8 cellular contexts compared by ENCODE assay signal in the genomic region with DNA sequence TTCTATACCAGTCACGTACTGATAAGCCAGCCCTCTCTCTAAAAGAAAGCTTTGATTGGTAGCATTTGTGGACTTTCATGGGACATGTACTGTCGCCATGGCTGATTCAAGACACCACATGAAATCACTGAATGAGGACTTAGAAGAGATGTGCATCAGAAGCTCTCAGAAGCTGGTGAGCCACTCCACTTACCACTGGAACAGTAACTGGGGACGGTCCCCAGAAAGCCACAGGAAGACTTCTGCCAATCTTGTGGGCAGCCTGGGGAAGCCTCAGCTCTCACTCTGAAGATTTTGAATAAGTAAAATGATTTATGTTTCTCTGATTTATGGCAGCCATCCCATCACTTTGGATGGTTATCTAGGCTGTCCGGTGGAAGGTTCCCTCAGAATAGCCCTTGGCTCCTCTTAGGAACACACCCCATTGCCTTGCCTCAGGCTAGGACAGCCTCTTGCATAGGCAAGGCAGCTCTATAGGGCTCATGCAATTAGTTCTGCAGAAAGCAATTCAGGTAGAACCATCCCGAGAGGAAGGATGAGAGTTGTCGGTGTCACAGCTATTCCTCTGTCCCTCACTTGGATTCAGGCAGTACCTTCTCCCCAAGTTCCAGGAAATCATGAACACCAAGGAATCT. TPM values are rescaled to one million over a fixed set of nuclear protein-coding genes. Genes with fewer than 3 reads are reported as not detected.
DNase-seq lines count a peak whose midpoint lies in the region; ATAC-seq lines count a peak whose summit lies in the region.
"Had no signal": no experiment of that assay in that cellular context is flagged by ENCODE, and none has a peak within 500 bp of the region (broad histone marks: within the 10 kb centered on the region; RNA-seq: fewer than 3 reads in every experiment).

No MANE protein-coding gene starts in this region.

- in situ Hi-C loops in G401 (cut with HindIII; ENCODE audit: low sequenced_read_pairs), result no loop called here

- no peaks in the 10 kb centered on the region for H3K9me3 Mint-ChIP-seq in activated CD4-positive, alpha-beta memory T cell treated with anti-CD3 and anti-CD28 coated beads, Interleukin-2, amount 10 ng/mL, durations not matched to agents 7 days and 5 days

- no peak overlapping the region for H3K27ac Mint-ChIP-seq in activated CD4-positive, alpha-beta memory T cell treated with anti-CD3 and anti-CD28 coated beads, Interleukin-2, amount 10 ng/mL, durations not matched to agents 7 days and 5 days

- peak; percentile 84 for DNase-seq in activated CD4-positive, alpha-beta T cell treated with anti-CD3 and anti-CD28 coated beads for 48 hours
- no peak for DNase-seq in activated CD4-positive, alpha-beta T cell treated with anti-CD3 and anti-CD28 coated beads for 1 hour
- DNase-seq in activated CD4-positive, alpha-beta memory T cell treated with anti-CD3 and anti-CD28 coated beads, Interleukin-2, amount 10 ng/mL, durations not matched to agents 7 days and 5 days, result peak; percentile 76
- DNase-seq in stimulated activated CD8-positive, alpha-beta memory T cell treated with anti-CD3 and anti-CD28 coated beads, Interleukin-2, amount 100 ng/mL, for 48 hours (ENCODE audit: low read depth in 2 of 2), result peak; percentile 47 to 57
- DNase-seq in G401 (ENCODE audit: low spot score), result no peak
- DNase-seq: foreskin keratinocyte, NCI-H510A treated with DMSO at 0.1 percent for 48 hours had no signal

- CTCF ChIA-PET in activated CD4-positive, alpha-beta memory T cell treated with anti-CD3 and anti-CD28 coated beads, Interleukin-2, amount 10 ng/mL, durations not matched to agents 7 days and 5 days (lab: Charles Lee), result interaction anchor here (0.7 to 5.3 kb wide), 11 partner anchors 9 to 142 kb away, joined by 3 to 32 read pairs (median 6); a partner anchor contains a TSS

- peaks cover 23% of the 10 kb centered on the region for H3K4me1 Mint-ChIP-seq in activated CD4-positive, alpha-beta memory T cell treated with anti-CD3 and anti-CD28 coated beads, Interleukin-2, amount 10 ng/mL, durations not matched to agents 7 days and 5 days

- ATAC-seq in GM21526 (IDR thresholded peaks at IDR 0.05; ENCODE audit: low FRiP score, unreplicated experiment), result no peak
- ATAC-seq: foreskin keratinocyte had no signal

- H3K4me3 Mint-ChIP-seq in activated CD4-positive, alpha-beta memory T cell treated with anti-CD3 and anti-CD28 coated beads, Interleukin-2, amount 10 ng/mL, durations not matched to agents 7 days and 5 days, result no peak overlapping the region

- peaks cover 22% of the 10 kb centered on the region for H3K27me3 Mint-ChIP-seq in activated CD4-positive, alpha-beta memory T cell treated with anti-CD3 and anti-CD28 coated beads, Interleukin-2, amount 10 ng/mL, durations not matched to agents 7 days and 5 days

- peaks cover 37% of the 10 kb centered on the region for H3K36me3 Mint-ChIP-seq in activated CD4-positive, alpha-beta memory T cell treated with anti-CD3 and anti-CD28 coated beads, Interleukin-2, amount 10 ng/mL, durations not matched to agents 7 days and 5 days (ENCODE audit: low read depth)

- POLR2A ChIA-PET in activated CD4-positive, alpha-beta memory T cell treated with anti-CD3 and anti-CD28 coated beads, Interleukin-2, amount 10 ng/mL, durations not matched to agents 7 days and 5 days (lab: Charles Lee), result interaction anchor here (0.7 to 3.2 kb wide), 12 partner anchors 8 to 195 kb away, joined by 3 to 16 read pairs (median 5); a partner anchor contains a TSS

RNA-seq across cellular contexts. Expression of a gene that starts 9.8 kb away (rescaled TPM):
- 10 to 100 TPM; 31.6 to 33.4 TPM for total RNA-seq in activated CD4-positive, alpha-beta memory T cell treated with anti-CD3 and anti-CD28 coated beads, Interleukin-2, amount 10 ng/mL, durations not matched to agents 7 days and 5 days
- total RNA-seq in G401 (2014; rRNA removed; shearing (Covaris generic)), result 3.8 and 11.4 TPM in 2 replicates

RNA-seq across cellular contexts. Expression of a gene that starts 9.9 kb away (rescaled TPM):
- 10 to 100 TPM; 25.8 to 27.7 TPM for total RNA-seq in activated CD4-positive, alpha-beta memory T cell treated with anti-CD3 and anti-CD28 coated beads, Interleukin-2, amount 10 ng/mL, durations not matched to agents 7 days and 5 days
- 28.7 and 28.9 TPM in 2 replicates for total RNA-seq in G401 (2014; rRNA removed; shearing (Covaris generic))

RNA-seq across cellular contexts. Expression of a gene that starts 18.0 kb away (rescaled TPM):
- total RNA-seq in activated CD4-positive, alpha-beta memory T cell treated with anti-CD3 and anti-CD28 coated beads, Interleukin-2, amount 10 ng/mL, durations not matched to agents 7 days and 5 days, result 10 to 100 TPM; 38.4 to 39.6 TPM
- 1.7 TPM in 1 of 2 replicates, not detected in the other for total RNA-seq in G401 (2014; rRNA removed; shearing (Covaris generic))

RNA-seq across cellular contexts. Expression of a gene that starts 18.4 kb away (rescaled TPM):
- 10 to 100 TPM; 40.2 to 41.0 TPM for total RNA-seq in activated CD4-positive, alpha-beta memory T cell treated with anti-CD3 and anti-CD28 coated beads, Interleukin-2, amount 10 ng/mL, durations not matched to agents 7 days and 5 days
- total RNA-seq in G401 (2014; rRNA removed; shearing (Covaris generic)), result 19.0 and 23.6 TPM in 2 replicates

RNA-seq across cellular contexts. Expression of a gene that starts 20.2 kb away (rescaled TPM):
- total RNA-seq in activated CD4-positive, alpha-beta memory T cell treated with anti-CD3 and anti-CD28 coated beads, Interleukin-2, amount 10 ng/mL, durations not matched to agents 7 days and 5 days, result 10 to 100 TPM; 18.5 to 19.6 TPM
- 1.8 and 5.4 TPM in 2 replicates for total RNA-seq in G401 (2014; rRNA removed; shearing (Covaris generic))

Comparison
In these comparisons a context has a peak if more than half of its experiments do, and no peak if none do; other contexts are left out.
1. DNase-seq: peak in activated CD4-positive, alpha-beta T cell treated with anti-CD3 and anti-CD28 coated beads for 48 hours (single experiment), activated CD4-positive, alpha-beta memory T cell treated with anti-CD3 and anti-CD28 coated beads, Interleukin-2, amount 10 ng/mL, durations not matched to agents 7 days and 5 days (single experiment) and stimulated activated CD8-positive, alpha-beta memory T cell treated with anti-CD3 and anti-CD28 coated beads, Interleukin-2, amount 100 ng/mL, for 48 hours (2 of 2); none in activated CD4-positive, alpha-beta T cell treated with anti-CD3 and anti-CD28 coated beads for 1 hour (single experiment) and G401 (single experiment).
2. RNA of a gene that starts 18.0 kb away (total RNA-seq): 38.4 to 39.6 TPM in activated CD4-positive, alpha-beta memory T cell treated with anti-CD3 and anti-CD28 coated beads, Interleukin-2, amount 10 ng/mL, durations not matched to agents 7 days and 5 days; 1.7 TPM in G401; every median in the first group is over 10 times any median in the second.